Comparison of ENCODE assay signal across 30 cellular contexts in genomic region chr18:48052845-48053244, GRCh38.
"Had no signal": no experiment of that assay in that cellular context is flagged by ENCODE, and none has a peak within 500 bp of the region (broad histone marks: within the 10 kb centered on the region; RNA-seq: fewer than 3 reads in every experiment).

No MANE protein-coding gene starts in this region.

- H3K36me3 ChIP-seq: SJSA1 had no signal

- H3K4me1 Mint-ChIP-seq: activated CD4-positive, alpha-beta T cell treated with anti-CD3 and anti-CD28 coated beads for 36 hours; activated CD4-positive, alpha-beta T cell treated with anti-CD3 and anti-CD28 coated beads, Interleukin-2, amount 10 ng/mL, durations not matched to agents 7 days and 5 days; activated naive CD8-positive, alpha-beta T cell treated with anti-CD3 and anti-CD28 coated beads, Interleukin-2, amount 50 U/mL, for 24 hours had no signal

- DNase-seq: activated CD4-positive, alpha-beta T cell treated with anti-CD3 and anti-CD28 coated beads for 36 hours; activated CD4-positive, alpha-beta T cell treated with anti-CD3 and anti-CD28 coated beads, Interleukin-2, amount 10 ng/mL, durations not matched to agents 7 days and 5 days; activated CD4-positive, alpha-beta T cell treated with anti-CD3 and anti-CD28 coated beads, Interleukin-2, amount 50 U/mL, for 48 hours; activated CD8-positive, alpha-beta T cell treated with anti-CD3 and anti-CD28 coated beads, Interleukin-2, amount 10 ng/mL, durations not matched to agents 7 days and 5 days; activated gamma-delta T cell treated with Interleukin-2 at 50 U/mL for 16 hours; activated naive CD4-positive, alpha-beta T cell treated with anti-CD3 and anti-CD28 coated beads for 36 hours; activated naive CD8-positive, alpha-beta T cell treated with anti-CD3 and anti-CD28 coated beads, Interleukin-2, amount 50 U/mL, for 24 hours; activated T-cell treated with anti-CD3 and anti-CD28 coated beads, Interleukin-2, amount 50 U/mL, for 24 hours; anterior cingulate cortex; Kasumi-1; KG1; NCI-H1092 treated with DMSO at 0.1 percent for 48 hours; NCI-H1417; NCI-H187 treated with DMSO at 0.1 percent for 48 hours; NCI-H2081 treated with DMSO at 0.1 percent for 48 hours; NCI-H226; NCI-H446 treated with DMSO at 0.1 percent for 48 hours; NCI-H69; NCI-H82; SHP77 treated with DMSO at 0.1 percent for 48 hours; SK-N-SH had no signal

- H3K9me3 ChIP-seq: SJSA1, SK-N-SH had no signal

- H3K4me1 ChIP-seq: SJSA1 had no signal

- ATAC-seq: activated CD4-positive, alpha-beta T cell treated with anti-CD3 and anti-CD28 coated beads for 36 hours; activated CD4-positive, CD25-positive, alpha-beta regulatory T cell treated with anti-CD3 and anti-CD28 coated beads, Interleukin-2, amount 50 U/mL, for 24 hours; activated CD8-positive, alpha-beta T cell treated with anti-CD3 and anti-CD28 coated beads, Interleukin-2, amount 10 ng/mL, durations not matched to agents 7 days and 5 days; activated naive CD8-positive, alpha-beta T cell treated with anti-CD3 and anti-CD28 coated beads, Interleukin-2, amount 50 U/mL, for 24 hours; Panc1; WTC11 had no signal

- H3K9me3 Mint-ChIP-seq: activated CD4-positive, alpha-beta T cell treated with anti-CD3 and anti-CD28 coated beads, Interleukin-2, amount 10 ng/mL, durations not matched to agents 7 days and 5 days; activated naive CD4-positive, alpha-beta T cell treated with anti-CD3 and anti-CD28 coated beads for 36 hours; activated naive CD8-positive, alpha-beta T cell treated with anti-CD3 and anti-CD28 coated beads, Interleukin-2, amount 50 U/mL, for 24 hours; activated T-cell treated with anti-CD3 and anti-CD28 coated beads, Interleukin-2, amount 50 U/mL, for 24 hours; activated T-helper 2 cell treated with anti-CD3 and anti-CD28 coated beads, Interferon-gamma antibody, Interleukin-2, Interleukin-4, amounts not matched to agents 10 μg/mL and 5 μg/mL and 100 μg/mL, durations not matched to agents 14 hours and 24 hours and 36 hours; brain; T-helper 1 cell treated with Interleukin-12 subunit alpha and Interleukin-12 subunit beta and Interleukin-4 antibody, amounts not matched to agents 30 μg/mL and 1 μg/mL, for 36 hours; T-helper 2 cell treated with Interferon-gamma antibody and Interleukin-4, amounts not matched to agents 5 μg/mL and 100 μg/mL, for 36 hours had no signal

- H3K27ac Mint-ChIP-seq: activated CD4-positive, alpha-beta T cell treated with anti-CD3 and anti-CD28 coated beads for 36 hours; activated CD4-positive, alpha-beta T cell treated with anti-CD3 and anti-CD28 coated beads, Interleukin-2, amount 10 ng/mL, durations not matched to agents 7 days and 5 days; activated CD8-positive, alpha-beta T cell treated with anti-CD3 and anti-CD28 coated beads, Interleukin-2, amount 10 ng/mL, durations not matched to agents 7 days and 5 days; activated naive CD4-positive, alpha-beta T cell treated with anti-CD3 and anti-CD28 coated beads for 36 hours; activated naive CD8-positive, alpha-beta T cell; activated naive CD8-positive, alpha-beta T cell treated with anti-CD3 and anti-CD28 coated beads, Interleukin-2, amount 50 U/mL, for 24 hours; activated T-cell treated with anti-CD3 and anti-CD28 coated beads, Interleukin-2, amount 50 U/mL, for 24 hours; activated T-helper 2 cell treated with anti-CD3 and anti-CD28 coated beads, Interferon-gamma antibody, Interleukin-2, Interleukin-4, amounts not matched to agents 10 μg/mL and 5 μg/mL and 100 μg/mL, durations not matched to agents 14 hours and 24 hours and 36 hours; brain; T-helper 1 cell treated with Interleukin-12 subunit alpha and Interleukin-12 subunit beta and Interleukin-4 antibody, amounts not matched to agents 30 μg/mL and 1 μg/mL, for 36 hours; T-helper 2 cell treated with Interferon-gamma antibody and Interleukin-4, amounts not matched to agents 5 μg/mL and 100 μg/mL, for 36 hours; WTC11 had no signal

- H3K4me3 ChIP-seq: SJSA1 had no signal

- H3K27ac ChIP-seq: SJSA1 had no signal

- H3K4me3 Mint-ChIP-seq: activated CD4-positive, alpha-beta T cell treated with anti-CD3 and anti-CD28 coated beads for 36 hours; activated CD4-positive, alpha-beta T cell treated with anti-CD3 and anti-CD28 coated beads, Interleukin-2, amount 10 ng/mL, durations not matched to agents 7 days and 5 days; activated CD8-positive, alpha-beta T cell treated with anti-CD3 and anti-CD28 coated beads, Interleukin-2, amount 10 ng/mL, durations not matched to agents 7 days and 5 days; activated naive CD4-positive, alpha-beta T cell treated with anti-CD3 and anti-CD28 coated beads for 36 hours; activated naive CD8-positive, alpha-beta T cell; activated naive CD8-positive, alpha-beta T cell treated with anti-CD3 and anti-CD28 coated beads, Interleukin-2, amount 50 U/mL, for 24 hours; activated T-cell treated with anti-CD3 and anti-CD28 coated beads, Interleukin-2, amount 50 U/mL, for 24 hours; brain; T-helper 1 cell treated with Interleukin-12 subunit alpha and Interleukin-12 subunit beta and Interleukin-4 antibody, amounts not matched to agents 30 μg/mL and 1 μg/mL, for 36 hours; T-helper 2 cell treated with Interferon-gamma antibody and Interleukin-4, amounts not matched to agents 5 μg/mL and 100 μg/mL, for 36 hours; WTC11 had no signal

- H3K36me3 Mint-ChIP-seq: activated naive CD8-positive, alpha-beta T cell; brain; WTC11 had no signal
